ENCODE assay signal across 6 cellular contexts in the genomic region with DNA sequence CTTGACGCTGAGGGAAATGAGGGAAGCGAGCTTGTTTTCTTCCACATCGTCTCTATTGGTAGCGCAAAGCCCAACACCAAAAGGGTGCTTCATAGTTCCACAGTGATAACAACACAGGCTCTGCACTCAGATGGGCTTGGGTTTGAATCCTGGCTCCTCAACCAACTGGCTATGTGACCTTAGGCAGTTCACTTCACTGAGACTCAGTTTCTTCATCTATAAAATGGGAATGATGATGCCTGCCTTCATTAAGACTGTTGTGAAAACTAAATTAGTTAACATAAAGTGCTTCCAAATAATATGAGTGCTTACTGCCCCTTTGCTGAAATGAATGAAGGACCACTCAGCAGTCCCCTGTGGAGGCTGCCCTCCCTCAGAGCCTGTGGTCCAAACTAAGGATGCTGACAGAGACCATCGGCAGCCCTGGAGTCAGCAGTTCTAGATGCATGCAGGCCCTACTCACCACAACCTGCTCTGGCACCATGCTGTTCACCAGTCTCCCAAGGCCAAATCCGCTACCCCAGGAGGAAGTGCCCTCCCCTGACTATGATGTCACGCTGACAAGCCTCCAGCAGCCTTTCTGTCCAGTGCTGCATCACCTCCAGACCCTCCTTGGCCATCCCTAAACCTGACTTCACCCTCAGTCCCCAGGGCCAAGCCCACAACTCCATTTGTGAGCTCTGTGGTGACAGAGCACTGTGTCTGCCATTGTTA.
"Had no signal": no experiment of that assay in that cellular context is flagged by ENCODE, and none has a peak within 500 bp of the region (broad histone marks: within the 10 kb centered on the region; RNA-seq: fewer than 3 reads in every experiment).

No MANE protein-coding gene starts in this region.

- H3K4me3 Mint-ChIP-seq: H9, HFFc6 had no signal

- H3K27me3 Mint-ChIP-seq: IgD-negative memory B cell had no signal

- H3K27ac ChIP-seq: GM23248 had no signal

- DNase-seq: GM23248, H9, HCEC 1CT, HFFc6, KG1 had no signal

- H3K27ac Mint-ChIP-seq: HFFc6, IgD-negative memory B cell had no signal

- H3K4me3 ChIP-seq: GM23248 had no signal

- H3K9ac ChIP-seq: GM23248 had no signal

- H3K9me3 Mint-ChIP-seq: H9, HFFc6, IgD-negative memory B cell had no signal
